ENCODE assay signal across 1 cellular context in genomic region chr16:70770968-70771552, GRCh38.
TF ChIP-seq lines count a peak whose summit lies in the region.

No MANE protein-coding gene starts in this region.

TF ChIP-seq in GM12878, 131 proteins besides CTCF, POLR2A, EP300 and RAD21 (continued from another document):
- TF ChIP-seq ZBTB40 (IDR thresholded peaks at IDR 0.05; ENCODE audit: borderline replicate concordance), result no peak
- no peak for TF ChIP-seq MEF2B (IDR thresholded peaks at IDR 0.05; ENCODE audit: partially characterized antibody, poor library complexity, severe bottlenecking)
- TF ChIP-seq SUPT20H (IDR thresholded peaks at IDR 0.05; ENCODE audit: borderline replicate concordance, control insufficient read depth, low read depth, low read length), result no peak
- no peak for TF ChIP-seq RBBP5 (conservative IDR thresholded peaks at IDR 0.05)
- peak; percentile 13 for TF ChIP-seq SP1 (IDR thresholded peaks at IDR 0.05; ENCODE audit: low read depth, low read length)
- TF ChIP-seq RELA (IDR thresholded peaks at IDR 0.05; ENCODE audit: borderline replicate concordance, partially characterized antibody), result no peak
- TF ChIP-seq PKNOX1 (IDR thresholded peaks at IDR 0.05), result peak; percentile 28; the same call in 1 of the 2 replicates
- 0 out of 2 replicates have a peak, but pooled peaks have one; percentile 42 for TF ChIP-seq STAT1 (conservative IDR thresholded peaks at IDR 0.05)
- no peak for TF ChIP-seq SMAD5 (IDR thresholded peaks at IDR 0.05; ENCODE audit: low read depth)
- no peak for TF ChIP-seq RAD51 (IDR thresholded peaks at IDR 0.05)
- no peak for TF ChIP-seq NKRF (conservative IDR thresholded peaks at IDR 0.05)
- TF ChIP-seq HSF1 (IDR thresholded peaks at IDR 0.05; ENCODE audit: low read depth, low read length), result no peak
- TF ChIP-seq SMC3 (IDR thresholded peaks at IDR 0.05; ENCODE audit: borderline replicate concordance, low read length), result peak; percentile 50
- no peak for TF ChIP-seq ZZZ3 (IDR thresholded peaks at IDR 0.05; ENCODE audit: control insufficient read depth, insufficient read length, low read depth)
- TF ChIP-seq, protein P1, sequence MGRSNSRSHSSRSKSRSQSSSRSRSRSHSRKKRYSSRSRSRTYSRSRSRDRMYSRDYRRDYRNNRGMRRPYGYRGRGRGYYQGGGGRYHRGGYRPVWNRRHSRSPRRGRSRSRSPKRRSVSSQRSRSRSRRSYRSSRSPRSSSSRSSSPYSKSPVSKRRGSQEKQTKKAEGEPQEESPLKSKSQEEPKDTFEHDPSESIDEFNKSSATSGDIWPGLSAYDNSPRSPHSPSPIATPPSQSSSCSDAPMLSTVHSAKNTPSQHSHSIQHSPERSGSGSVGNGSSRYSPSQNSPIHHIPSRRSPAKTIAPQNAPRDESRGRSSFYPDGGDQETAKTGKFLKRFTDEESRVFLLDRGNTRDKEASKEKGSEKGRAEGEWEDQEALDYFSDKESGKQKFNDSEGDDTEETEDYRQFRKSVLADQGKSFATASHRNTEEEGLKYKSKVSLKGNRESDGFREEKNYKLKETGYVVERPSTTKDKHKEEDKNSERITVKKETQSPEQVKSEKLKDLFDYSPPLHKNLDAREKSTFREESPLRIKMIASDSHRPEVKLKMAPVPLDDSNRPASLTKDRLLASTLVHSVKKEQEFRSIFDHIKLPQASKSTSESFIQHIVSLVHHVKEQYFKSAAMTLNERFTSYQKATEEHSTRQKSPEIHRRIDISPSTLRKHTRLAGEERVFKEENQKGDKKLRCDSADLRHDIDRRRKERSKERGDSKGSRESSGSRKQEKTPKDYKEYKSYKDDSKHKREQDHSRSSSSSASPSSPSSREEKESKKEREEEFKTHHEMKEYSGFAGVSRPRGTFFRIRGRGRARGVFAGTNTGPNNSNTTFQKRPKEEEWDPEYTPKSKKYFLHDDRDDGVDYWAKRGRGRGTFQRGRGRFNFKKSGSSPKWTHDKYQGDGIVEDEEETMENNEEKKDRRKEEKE (IDR thresholded peaks at IDR 0.05), result no peak
- no peak for TF ChIP-seq IKZF2 (IDR thresholded peaks at IDR 0.05)
- TF ChIP-seq, protein P2, sequence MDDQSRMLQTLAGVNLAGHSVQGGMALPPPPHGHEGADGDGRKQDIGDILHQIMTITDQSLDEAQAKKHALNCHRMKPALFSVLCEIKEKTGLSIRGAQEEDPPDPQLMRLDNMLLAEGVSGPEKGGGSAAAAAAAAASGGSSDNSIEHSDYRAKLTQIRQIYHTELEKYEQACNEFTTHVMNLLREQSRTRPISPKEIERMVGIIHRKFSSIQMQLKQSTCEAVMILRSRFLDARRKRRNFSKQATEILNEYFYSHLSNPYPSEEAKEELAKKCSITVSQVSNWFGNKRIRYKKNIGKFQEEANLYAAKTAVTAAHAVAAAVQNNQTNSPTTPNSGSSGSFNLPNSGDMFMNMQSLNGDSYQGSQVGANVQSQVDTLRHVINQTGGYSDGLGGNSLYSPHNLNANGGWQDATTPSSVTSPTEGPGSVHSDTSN (IDR thresholded peaks at IDR 0.05; ENCODE audit: insufficient replicate concordance, low read depth, low read length), result peak; percentile 22
- 0 out of 2 replicates have a peak, but pooled peaks have one; percentile 47 for TF ChIP-seq LARP7 (IDR thresholded peaks at IDR 0.05)
- TF ChIP-seq POLR2AphosphoS5 (IDR thresholded peaks at IDR 0.05; ENCODE audit: low read length), result no peak
- TF ChIP-seq POU2F2 (IDR thresholded peaks at IDR 0.05; ENCODE audit: borderline replicate concordance, low read depth, low read length), result peak; percentile 37; the same call in 1 of the 3 replicates
- no peak for TF ChIP-seq MAX (IDR thresholded peaks at IDR 0.05; ENCODE audit: low read depth, low read length)
